15 cellular contexts compared by ENCODE assay signal in genomic region chr12:104998423-104999346, GRCh38. TPM values are rescaled to one million over a fixed set of nuclear protein-coding genes. Genes with fewer than 3 reads are reported as not detected.
A peak's percentile ranks its signal among the peaks of the same experiment; 100 is the strongest.
DNase-seq lines count a peak whose midpoint lies in the region; ATAC-seq and TF ChIP-seq lines count a peak whose summit lies in the region.
"Had no signal": no experiment of that assay in that cellular context is flagged by ENCODE, and none has a peak within 500 bp of the region (broad histone marks: within the 10 kb centered on the region; RNA-seq: fewer than 3 reads in every experiment).

No MANE protein-coding gene starts in this region.

- H3K4me1 ChIP-seq in body of pancreas (peaks cover 19% of the 10 kb centered on the region), thyroid gland (peaks cover 34 to 39% of the 10 kb centered on the region in 2 donors)
- H3K4me1 ChIP-seq: testis had no signal

- H3K4me3 ChIP-seq in body of pancreas (no peak overlapping the region), thyroid gland (replicated peaks in 1 of 3) (no peak overlapping the region)
- H3K4me3 ChIP-seq: GM23248, testis had no signal

- H3K36me3 ChIP-seq in body of pancreas (replicated peaks in 1 of 2; ENCODE audit: insufficient read depth in 1 of 2, low read depth in 2 of 2) (peaks cover 0 to 10% of the 10 kb centered on the region in 2 donors), thyroid gland (peaks cover 8 to 12% of the 10 kb centered on the region in 2 donors)

- TF ChIP-seq POLR2A in body of pancreas (IDR thresholded peaks at IDR 0.05) (no peak), thyroid gland (IDR thresholded peaks at IDR 0.05) (no peak)

- no peak overlapping the region for H3K4me3 Mint-ChIP-seq in activated CD8-positive, alpha-beta T cell treated with anti-CD3 and anti-CD28 coated beads for 36 hours
- H3K4me3 Mint-ChIP-seq: brain had no signal

- H3K27me3 Mint-ChIP-seq in activated CD8-positive, alpha-beta T cell treated with anti-CD3 and anti-CD28 coated beads for 36 hours = no peaks in the 10 kb centered on the region
- H3K27me3 Mint-ChIP-seq: brain had no signal

- TF ChIP-seq CTCF in body of pancreas (IDR thresholded peaks at IDR 0.05) (peak in 1 of 7 experiments; percentile 1), thyroid gland (IDR thresholded peaks at IDR 0.05) (peak in 1 of 6 experiments; percentile 43)
- no peak for TF ChIP-seq CTCF in activated CD8-positive, alpha-beta T cell treated with anti-CD3 and anti-CD28 coated beads for 36 hours (IDR thresholded peaks at IDR 0.05)

- no peak overlapping the region for H3K27ac Mint-ChIP-seq in activated CD8-positive, alpha-beta T cell treated with anti-CD3 and anti-CD28 coated beads for 36 hours
- H3K27ac Mint-ChIP-seq: activated T-helper 2 cell treated with anti-CD3 and anti-CD28 coated beads, Interferon-gamma antibody, Interleukin-2, Interleukin-4, amounts not matched to agents 10 μg/mL and 5 μg/mL and 100 μg/mL, durations not matched to agents 14 hours and 24 hours and 36 hours had no signal

- peaks cover 89% of the 10 kb centered on the region for H3K36me3 Mint-ChIP-seq in activated CD8-positive, alpha-beta T cell treated with anti-CD3 and anti-CD28 coated beads for 36 hours (ENCODE audit: low read depth)

- peak; percentile 37 for DNase-seq in DMS 273 (lab: John Stamatoyannopoulos, UW; ENCODE audit: unreplicated experiment)
- no peak for DNase-seq in DMS 273 treated with DMSO at 0.1 percent for 48 hours (lab: John Stamatoyannopoulos, UW)
- DNase-seq in NCI-H2107 treated with DMSO at 0.1 percent for 48 hours (lab: John Stamatoyannopoulos, UW; ENCODE audit: unreplicated experiment) = peak; percentile 91
- peak; percentile 85 to 90 (median 87) for DNase-seq in body of pancreas
- peak; percentile 87 to 88 for DNase-seq in thyroid gland
- DNase-seq in activated CD8-positive, alpha-beta T cell treated with anti-CD3 and anti-CD28 coated beads for 36 hours = no peak
- no peak for DNase-seq in NCI-H2227 (lab: John Stamatoyannopoulos, UW; ENCODE audit: unreplicated experiment)
- DNase-seq: activated CD4-positive, alpha-beta T cell treated with anti-CD3 and anti-CD28 coated beads, Interleukin-2, amount 50 U/mL, for 4 hours; GM23248; NCI-H1048; testis had no signal

- 32 to 42% methylated on average over 4 to 15 of the region's 15 CpGs for WGBS in body of pancreas, 2 donors
- WGBS in thyroid gland, 2 donors = 23 to 39% methylated on average over 10 of the region's 15 CpGs

- H3K27me3 ChIP-seq in body of pancreas (no peaks in the 10 kb centered on the region), thyroid gland (no peaks in the 10 kb centered on the region)
- H3K27me3 ChIP-seq: testis had no signal

- ATAC-seq in body of pancreas (peak; percentile 92), HG03521 (IDR thresholded peaks at IDR 0.05; ENCODE audit: unreplicated experiment) (no peak)
- ATAC-seq in activated CD8-positive, alpha-beta T cell treated with anti-CD3 and anti-CD28 coated beads for 36 hours = no peak

- peaks cover 2% of the 10 kb centered on the region for H3K9me3 Mint-ChIP-seq in activated CD8-positive, alpha-beta T cell treated with anti-CD3 and anti-CD28 coated beads for 36 hours
- H3K9me3 Mint-ChIP-seq: brain had no signal

- intact Hi-C loops in body of pancreas (cut with DNase I) (no loop called here), thyroid gland (cut with DNase I) (no loop called here)
- intact Hi-C loops in activated CD8-positive, alpha-beta T cell treated with anti-CD3 and anti-CD28 coated beads for 36 hours (cut with micrococcal nuclease) = no loop called here

- POLR2A ChIA-PET in activated CD8-positive, alpha-beta T cell treated with anti-CD3 and anti-CD28 coated beads for 36 hours (lab: Charles Lee) = no interaction called here

- H3K9me3 ChIP-seq in body of pancreas (no peaks in the 10 kb centered on the region), thyroid gland (no peaks in the 10 kb centered on the region)
- H3K9me3 ChIP-seq: testis had no signal

- peaks cover 25% of the 10 kb centered on the region for H3K4me1 Mint-ChIP-seq in activated CD8-positive, alpha-beta T cell treated with anti-CD3 and anti-CD28 coated beads for 36 hours (ENCODE audit: low read depth)
- H3K4me1 Mint-ChIP-seq: brain had no signal

- H3K27ac ChIP-seq in body of pancreas = peak overlapping the region; percentile 53 to 66 (median 58)
- H3K27ac ChIP-seq in thyroid gland = peak overlapping the region; percentile 28 to 77 (median 70)
- H3K27ac ChIP-seq: 22Rv1, GM23248, testis had no signal

- CTCF ChIA-PET in activated CD8-positive, alpha-beta T cell treated with anti-CD3 and anti-CD28 coated beads for 36 hours (lab: Charles Lee) = no interaction called here

RNA-seq across cellular contexts. Expression of gene NOPCHAP1, which starts 12.6 kb away (rescaled TPM):
- total RNA-seq in body of pancreas = 1 to 10 TPM; 5.9 to 6.5 TPM
- total RNA-seq in thyroid gland = 10 to 100 TPM in 2 of 4 donors, 1 to 10 TPM in 2; 6.2 to 13.9 (median 10.6) TPM
- total RNA-seq in activated CD8-positive, alpha-beta T cell treated with anti-CD3 and anti-CD28 coated beads for 36 hours = 10 to 100 TPM; 39.4 to 42.0 TPM

RNA-seq across cellular contexts. Expression of gene SLC41A2, which starts 40.6 kb away (rescaled TPM):
- total RNA-seq in body of pancreas (10 to 100 TPM; 29.0 to 58.6 TPM), thyroid gland (100 to 1,000 TPM in 1 of 4 donors, 10 to 100 TPM in 3; 75.1 to 142 (median 93.1) TPM)
- 10 to 100 TPM in 1 of 2 experiments, 1 to 10 TPM in 1; 5.3 to 11.1 TPM for total RNA-seq in activated CD8-positive, alpha-beta T cell treated with anti-CD3 and anti-CD28 coated beads for 36 hours

Comparison
In these comparisons a context has a peak if more than half of its experiments do, and no peak if none do; other contexts are left out.
1. DNase-seq: peak in DMS 273 (single experiment), NCI-H2107 treated with DMSO at 0.1 percent for 48 hours (single experiment), body of pancreas (4 of 4) and thyroid gland (2 of 2); none in DMS 273 treated with DMSO at 0.1 percent for 48 hours (single experiment), activated CD8-positive, alpha-beta T cell treated with anti-CD3 and anti-CD28 coated beads for 36 hours (single experiment) and NCI-H2227 (single experiment).